24 cellular contexts compared by ENCODE assay signal in genomic region chr10:36736311-36736710, GRCh38.
DNase-seq lines count a peak whose midpoint lies in the region; FAIRE-seq and TF ChIP-seq lines count a peak whose summit lies in the region.
"Had no signal": no experiment of that assay in that cellular context is flagged by ENCODE, and none has a peak within 500 bp of the region (broad histone marks: within the 10 kb centered on the region; RNA-seq: fewer than 3 reads in every experiment).

No MANE protein-coding gene starts in this region.

- H3K4me1 ChIP-seq in mammary epithelial cell (ENCODE audit: insufficient read depth, low read length) (no peaks in the 10 kb centered on the region), vagina (no peaks in the 10 kb centered on the region)
- H3K4me1 ChIP-seq: BLaER1 treated with 17β-estradiol and CSF1 and Interleukin-3, amounts not matched to agents 10 nM and 100 nM; HAP-1 had no signal

- H2AFZ ChIP-seq in mammary epithelial cell (ENCODE audit: low read depth, low read length), result no peak overlapping the region
- H2AFZ ChIP-seq: GM23338 had no signal

- no peak overlapping the region for H3K4me2 ChIP-seq in mammary epithelial cell (ENCODE audit: insufficient read depth, low read depth, low read length)
- H3K4me2 ChIP-seq: BLaER1 treated with 17β-estradiol and CSF1 and Interleukin-3, amounts not matched to agents 10 nM and 100 nM; GM23338; SK-N-SH had no signal

- DNase-seq in NCI-H2107 treated with DMSO at 0.1 percent for 48 hours (lab: John Stamatoyannopoulos, UW; ENCODE audit: unreplicated experiment) (peak; percentile 76), NCI-H2107 (lab: John Stamatoyannopoulos, UW) (no peak), NCI-H1436 treated with DMSO at 0.1 percent for 48 hours (lab: John Stamatoyannopoulos, UW) (peak; percentile 66), NCI-H748 (lab: John Stamatoyannopoulos, UW; ENCODE audit: unreplicated experiment) (peak; percentile 78), mammary epithelial cell (peak; percentile 12), D721Med (ENCODE audit: insufficient read length, low spot score) (no peak), vagina (ENCODE audit: extremely low spot score in 2 of 2) (no peak)
- DNase-seq in activated T-cell treated with anti-CD3 and anti-CD28 coated beads, Interleukin-2, amount 50 U/mL, for 48 hours, result no peak
- DNase-seq: Calu3; CD4-positive, alpha-beta memory T cell; KG1; NCI-H1092 treated with DMSO at 0.1 percent for 48 hours; NCI-H187; NCI-H526; NK-92 treated with Interleukin-12 subunit alpha and Interleukin-12 subunit beta, amount 100 ng/mL, for 24 hours; SIG-M5; SK-N-SH had no signal

- H4K20me1 ChIP-seq in mammary epithelial cell (ENCODE audit: insufficient read depth, low read length), result no peaks in the 10 kb centered on the region
- H4K20me1 ChIP-seq: BLaER1 treated with 17β-estradiol and CSF1 and Interleukin-3, amounts not matched to agents 10 nM and 100 nM had no signal

- WGBS in mammary epithelial cell (ENCODE audit: low coverage, missing lambda C conversion rate), result 100% methylated on average over 1 of the region's 1 CpG

- H3K27ac ChIP-seq in mammary epithelial cell (ENCODE audit: insufficient read depth, low read depth, low read length), result no peak overlapping the region
- H3K27ac ChIP-seq in vagina, result no peak overlapping the region
- H3K27ac ChIP-seq: 22Rv1; BLaER1 treated with 17β-estradiol and CSF1 and Interleukin-3, amounts not matched to agents 10 nM and 100 nM; HL-60 had no signal

- no peak for TF ChIP-seq POLR2A in vagina (IDR thresholded peaks at IDR 0.05)

- TF ChIP-seq CTCF in mammary epithelial cell (conservative IDR thresholded peaks at IDR 0.05 in 1 of 2, IDR thresholded peaks at IDR 0.05 in 1 of 2; ENCODE audit: extremely low read depth in 1 of 2, insufficient read depth in 1 of 2, low read depth in 1 of 2, low read length in 2 of 2) (no peak), D721Med (IDR thresholded peaks at IDR 0.05; ENCODE audit: insufficient read depth, missing control alignments) (no peak), vagina (IDR thresholded peaks at IDR 0.05) (no peak)

- no peak overlapping the region for H3K4me3 ChIP-seq in mammary epithelial cell (replicated peaks in 1 of 3; ENCODE audit: insufficient read depth in 1 of 3, low read depth in 2 of 3, low read length in 3 of 3)
- H3K4me3 ChIP-seq in vagina, result no peak overlapping the region
- H3K4me3 ChIP-seq: BLaER1 treated with 17β-estradiol and CSF1 and Interleukin-3, amounts not matched to agents 10 nM and 100 nM; GM23338; HAP-1 had no signal

- intact Hi-C loops in mammary epithelial cell (cut with micrococcal nuclease), result no loop called here
- intact Hi-C loops in vagina (cut with DNase I), result no loop called here

- no TSS peak for BruUV-seq in mammary epithelial cell (replicated peaks; lab: Mats Ljungman, UMichigan)

- no peak overlapping the region for H3K9ac ChIP-seq in mammary epithelial cell (ENCODE audit: insufficient read depth, low read length)
- H3K9ac ChIP-seq: BLaER1 treated with 17β-estradiol and CSF1 and Interleukin-3, amounts not matched to agents 10 nM and 100 nM; SK-N-SH had no signal

- no peaks in the 10 kb centered on the region for H3K79me2 ChIP-seq in mammary epithelial cell (ENCODE audit: insufficient read depth, low read length)

- H3K36me3 ChIP-seq in mammary epithelial cell (ENCODE audit: insufficient read depth, low read length), result no peaks in the 10 kb centered on the region
- no peaks in the 10 kb centered on the region for H3K36me3 ChIP-seq in vagina
- H3K36me3 ChIP-seq: BLaER1 treated with 17β-estradiol and CSF1 and Interleukin-3, amounts not matched to agents 10 nM and 100 nM; HAP-1 had no signal

- H3K27me3 ChIP-seq in mammary epithelial cell (ENCODE audit: insufficient read depth, low read length) (no peaks in the 10 kb centered on the region), vagina (no peaks in the 10 kb centered on the region)
- H3K27me3 ChIP-seq: BLaER1 treated with 17β-estradiol and CSF1 and Interleukin-3, amounts not matched to agents 10 nM and 100 nM had no signal

- H3K9me3 ChIP-seq in mammary epithelial cell (replicated peaks; ENCODE audit: insufficient read depth, low read length), result peaks cover under 1% of the 10 kb centered on the region
- H3K9me3 ChIP-seq in vagina, result no peaks in the 10 kb centered on the region
- H3K9me3 ChIP-seq: HAP-1, SK-N-SH had no signal

- no peak for FAIRE-seq in D721Med (lab: Jason Lieb, UNC)
- FAIRE-seq: G401.6, GM12892 had no signal

- CTCF ChIA-PET in mammary epithelial cell (lab: Charles Lee; ENCODE audit: low non-redundant PET), result no interaction called here

- in situ Hi-C loops in mammary epithelial cell (cut with MboI; ENCODE audit: low sequenced_read_pairs in 2 of 2), result no loop called here

- dilution Hi-C loops in mammary epithelial cell (cut with HindIII; ENCODE audit: low sequenced_read_pairs), result no loop called here

Comparison
In these comparisons a context has a peak if more than half of its experiments do, and no peak if none do; other contexts are left out.
1. DNase-seq: peak in NCI-H2107 treated with DMSO at 0.1 percent for 48 hours (single experiment), NCI-H1436 treated with DMSO at 0.1 percent for 48 hours (single experiment), NCI-H748 (single experiment) and mammary epithelial cell (single experiment); none in NCI-H2107 (single experiment), activated T-cell treated with anti-CD3 and anti-CD28 coated beads, Interleukin-2, amount 50 U/mL, for 48 hours (0 of 2), D721Med (single experiment) and vagina (0 of 2).